7 cellular contexts compared by ENCODE assay signal in the genomic region with DNA sequence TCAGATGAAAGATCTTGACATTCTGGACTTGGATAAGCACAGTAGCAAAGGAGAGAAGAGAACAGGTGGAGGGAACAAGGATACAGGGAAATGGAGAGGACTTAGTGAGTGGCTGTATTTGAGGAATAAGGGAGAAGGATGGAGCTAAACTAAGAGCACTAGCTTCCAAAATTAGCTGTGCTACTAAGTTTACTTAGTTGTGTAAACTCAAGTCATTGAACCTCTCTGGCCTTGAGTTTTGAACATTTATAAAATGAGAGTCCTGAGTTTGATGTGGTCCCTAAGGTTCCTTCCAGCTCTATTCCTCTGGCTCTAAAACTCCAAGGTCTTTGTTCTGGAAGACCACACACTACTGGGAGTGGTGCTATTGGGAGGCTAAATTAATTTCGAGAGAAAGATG.
"Had no signal": no experiment of that assay in that cellular context is flagged by ENCODE, and none has a peak within 500 bp of the region (broad histone marks: within the 10 kb centered on the region; RNA-seq: fewer than 3 reads in every experiment).

No MANE protein-coding gene starts in this region.

- H3K9me3 ChIP-seq: HAP-1 had no signal

- H3K27ac Mint-ChIP-seq: HFFc6, IgD-negative memory B cell had no signal

- H3K27me3 Mint-ChIP-seq: IgD-negative memory B cell had no signal

- ATAC-seq: HCT116 had no signal

- H2AFZ ChIP-seq: GM23248 had no signal

- H3K36me3 ChIP-seq: HAP-1 had no signal

- H3K4me3 Mint-ChIP-seq: HFFc6, IgD-negative memory B cell had no signal

- H3K9ac ChIP-seq: GM23248 had no signal

- DNase-seq: GM23248, GOT3, H7, HFFc6 had no signal

- H3K9me3 Mint-ChIP-seq: HFFc6 had no signal

- H3K27ac ChIP-seq: GM23248 had no signal

- H3K4me3 ChIP-seq: GM23248, HAP-1 had no signal

- H3K4me1 ChIP-seq: HAP-1 had no signal
